Comparison of ENCODE assay signal across 18 cellular contexts in genomic region chr12:65014504-65015271, GRCh38.
"Had no signal": no experiment of that assay in that cellular context is flagged by ENCODE, and none has a peak within 500 bp of the region (broad histone marks: within the 10 kb centered on the region; RNA-seq: fewer than 3 reads in every experiment).

No MANE protein-coding gene starts in this region.

- H3K27me3 ChIP-seq: adrenal gland, cardiac muscle cell, tibial artery had no signal

- ATAC-seq: activated naive CD4-positive, alpha-beta T cell treated with anti-CD3 and anti-CD28 coated beads, Interleukin-2, amount 50 U/mL, for 72 hours; effector memory CD8-positive, alpha-beta T cell; left cardiac atrium; lower lobe of right lung; natural killer cell treated with Interleukin-12 subunit alpha and Interleukin-12 subunit beta and Interleukin-15 and Interleukin-18, amount 100 ng/mL, for 72 hours; stimulated activated naive CD8-positive, alpha-beta T cell treated with anti-CD3 and anti-CD28 coated beads, Interleukin-15, Interleukin-2, amounts not matched to agents 100 U/mL and 50 U/mL, for 24 hours had no signal

- H3K4me3 ChIP-seq: adrenal gland, cardiac muscle cell, lower lobe of right lung, tibial artery had no signal

- H3K9me3 ChIP-seq: adrenal gland, lower lobe of right lung, tibial artery had no signal

- H3K4me1 ChIP-seq: adrenal gland, lower lobe of right lung had no signal

- H3K27ac ChIP-seq: adrenal gland, cardiac muscle cell, lower lobe of right lung, tibial artery had no signal

- H3K36me3 ChIP-seq: adrenal gland, cardiac muscle cell, lower lobe of right lung, tibial artery had no signal

- DNase-seq: activated CD4-positive, alpha-beta T cell treated with anti-CD3 and anti-CD28 coated beads, Interleukin-2, amount 50 U/mL, for 4 hours; activated gamma-delta T cell treated with Interleukin-2 at 50 U/mL for 16 hours; activated T-cell treated with anti-CD3 and anti-CD28 coated beads for 4 hours; adrenal gland; effector memory CD8-positive, alpha-beta T cell; left cardiac atrium; lower lobe of right lung; nucleus accumbens; stimulated activated CD4-positive, alpha-beta T cell treated with anti-CD3 and anti-CD28 coated beads, Interleukin-12 subunit alpha, Interleukin-12 subunit beta, amount 100 ng/mL, for 4 hours; stimulated activated CD4-positive, alpha-beta T cell treated with anti-CD3 and anti-CD28 coated beads, Interleukin-1b, Interleukin-23, amount 100 ng/mL, for 48 hours; stimulated activated CD8-positive, alpha-beta memory T cell treated with anti-CD3 and anti-CD28 coated beads, Interleukin-4, amount 100 ng/mL, for 48 hours; stimulated activated naive CD8-positive, alpha-beta T cell treated with anti-CD3 and anti-CD28 coated beads, Interleukin-15, Interleukin-2, amounts not matched to agents 100 U/mL and 50 U/mL, for 24 hours; substantia nigra; SW 1271; tibial artery had no signal
